ENCODE assay signal across 13 cellular contexts in the genomic region with DNA sequence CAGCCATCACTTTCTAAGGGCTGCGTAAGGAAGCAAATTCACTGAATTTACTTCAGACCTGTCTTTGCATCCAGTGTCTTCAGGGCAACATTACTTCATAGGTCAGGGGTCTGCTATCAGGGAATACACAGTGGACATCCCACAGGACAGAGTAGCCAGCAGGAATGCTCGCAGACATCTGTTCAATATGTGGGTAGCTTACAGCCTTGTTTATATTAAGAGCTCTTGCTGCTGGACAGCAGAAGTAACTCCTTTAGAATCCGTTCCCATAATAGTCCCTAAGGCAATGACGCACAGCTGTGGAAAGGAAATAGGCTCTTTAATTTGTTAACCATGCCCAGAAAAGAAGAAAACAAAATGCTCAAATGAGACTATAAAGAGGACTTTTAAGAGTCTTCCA.
DNase-seq lines count a peak whose midpoint lies in the region; ATAC-seq and TF ChIP-seq lines count a peak whose summit lies in the region.
"Had no signal": no experiment of that assay in that cellular context is flagged by ENCODE, and none has a peak within 500 bp of the region (broad histone marks: within the 10 kb centered on the region; RNA-seq: fewer than 3 reads in every experiment).

No MANE protein-coding gene starts in this region.

- 33% methylated on average over 4 of the region's 4 CpGs for WGBS in esophagus muscularis mucosa
- WGBS in aorta, 2 donors, result 25 to 30% methylated on average over 4 of the region's 4 CpGs

- H3K9me3 ChIP-seq in esophagus muscularis mucosa (no peaks in the 10 kb centered on the region), muscle layer of duodenum (ENCODE audit: control insufficient read depth in 1 of 2, low read length in 2 of 2) (no peaks in the 10 kb centered on the region), aorta (ENCODE audit: control insufficient read depth, low read length) (no peaks in the 10 kb centered on the region)
- H3K9me3 ChIP-seq: thyroid gland had no signal

- H3K36me3 ChIP-seq in esophagus muscularis mucosa (no peaks in the 10 kb centered on the region), muscle layer of duodenum (ENCODE audit: control insufficient read depth in 1 of 2, insufficient read depth in 2 of 2, low read length in 2 of 2) (no peaks in the 10 kb centered on the region), aorta (ENCODE audit: control insufficient read depth in 1 of 2, insufficient read depth in 2 of 2, low read length in 1 of 2) (no peaks in the 10 kb centered on the region)
- H3K36me3 ChIP-seq: thyroid gland had no signal

- peak; percentile 93 for DNase-seq in M059J (ENCODE audit: low read depth)
- no peak for DNase-seq in esophagus muscularis mucosa (ENCODE audit: extremely low spot score)
- DNase-seq in aorta, result no peak
- no peak for DNase-seq in cerebellar nuclear complex (lab: John Stamatoyannopoulos, UW)
- DNase-seq in activated CD4-positive, CD25-positive, alpha-beta regulatory T cell (lab: John Stamatoyannopoulos, UW), result no peak
- DNase-seq: activated T-cell treated with anti-CD3 and anti-CD28 coated beads, Interleukin-2, amount 50 U/mL, for 1 hour; cortex of kidney; KBM-7; naive thymus-derived CD4-positive, alpha-beta T cell; NCI-H2081 treated with DMSO at 0.1 percent for 48 hours; thyroid gland had no signal

- ATAC-seq in aorta (ENCODE audit: low FRiP score) (peak; percentile 82), GM21576 (IDR thresholded peaks at IDR 0.05; ENCODE audit: unreplicated experiment) (no peak)
- ATAC-seq: naive thymus-derived CD4-positive, alpha-beta T cell had no signal

- H3K27ac ChIP-seq in esophagus muscularis mucosa (replicated peaks in 1 of 4), result peak overlapping the region; percentile 17 to 60 (median 57)
- peak overlapping the region; percentile 76 for H3K27ac ChIP-seq in muscle layer of duodenum (ENCODE audit: low read length)
- H3K27ac ChIP-seq in aorta (ENCODE audit: low read depth in 1 of 2, low read length in 2 of 2), result no peak overlapping the region

- H3K4me1 ChIP-seq in esophagus muscularis mucosa, result peaks cover 3 to 33% (median 20%) of the 10 kb centered on the region in 4 donors
- peaks cover 3 to 6% of the 10 kb centered on the region in 2 donors for H3K4me1 ChIP-seq in muscle layer of duodenum (ENCODE audit: control insufficient read depth in 1 of 2, insufficient read depth in 2 of 2, low read length in 2 of 2)
- peaks cover 2% of the 10 kb centered on the region in 2 donors for H3K4me1 ChIP-seq in aorta (ENCODE audit: control insufficient read depth in 1 of 2, insufficient read depth in 2 of 2, low read length in 2 of 2)
- H3K4me1 ChIP-seq: thyroid gland had no signal

- H3K4me3 ChIP-seq in esophagus muscularis mucosa, result no peak overlapping the region
- H3K4me3 ChIP-seq in muscle layer of duodenum (ENCODE audit: low read depth in 1 of 2, low read length in 2 of 2), result no peak overlapping the region
- H3K4me3 ChIP-seq in aorta (ENCODE audit: low read length in 2 of 2), result no peak overlapping the region
- H3K4me3 ChIP-seq: thyroid gland had no signal

- TF ChIP-seq CTCF in esophagus muscularis mucosa (IDR thresholded peaks at IDR 0.05), result no peak

- H3K27me3 ChIP-seq in esophagus muscularis mucosa (no peaks in the 10 kb centered on the region), muscle layer of duodenum (ENCODE audit: low read depth, low read length) (no peaks in the 10 kb centered on the region), aorta (ENCODE audit: control insufficient read depth in 1 of 2, insufficient read depth in 2 of 2, low read length in 1 of 2) (no peaks in the 10 kb centered on the region)
- H3K27me3 ChIP-seq: thyroid gland had no signal

- intact Hi-C loops in esophagus muscularis mucosa (cut with DNase I) (no loop called here), aorta (cut with DNase I) (no loop called here)

- no peak for TF ChIP-seq EP300 in esophagus muscularis mucosa (IDR thresholded peaks at IDR 0.05)

- TF ChIP-seq POLR2A in esophagus muscularis mucosa (IDR thresholded peaks at IDR 0.05; ENCODE audit: low read depth), result no peak

Comparison
In these comparisons a context has a peak if more than half of its experiments do, and no peak if none do; other contexts are left out.
1. H3K27ac ChIP-seq: peak in esophagus muscularis mucosa (4 of 4) and muscle layer of duodenum (single experiment); none in aorta (0 of 2).